In genomic region chr4:2827874-2828751, GRCh38 we compare ENCODE assay signal across 24 cellular contexts. TPM values are rescaled to one million over a fixed set of nuclear protein-coding genes. Genes with fewer than 3 reads are reported as not detected.
DNase-seq lines count a peak whose midpoint lies in the region; ATAC-seq and TF ChIP-seq lines count a peak whose summit lies in the region.
"Had no signal": no experiment of that assay in that cellular context is flagged by ENCODE, and none has a peak within 500 bp of the region (broad histone marks: within the 10 kb centered on the region; RNA-seq: fewer than 3 reads in every experiment).

No MANE protein-coding gene starts in this region.

- H3K4me1 ChIP-seq in heart right ventricle: peaks cover 0 to 17% (median 11%) of the 10 kb centered on the region in 9 donors
- H3K4me1 ChIP-seq in lower lobe of right lung: no peaks in the 10 kb centered on the region
- no peaks in the 10 kb centered on the region for H3K4me1 ChIP-seq in aorta (ENCODE audit: control insufficient read depth in 1 of 2, insufficient read depth in 2 of 2, low read length in 2 of 2)
- H3K4me1 ChIP-seq: adrenal gland, gastroesophageal sphincter, SJSA1 had no signal

- TF ChIP-seq CTCF in heart right ventricle (IDR thresholded peaks at IDR 0.05): no peak
- TF ChIP-seq CTCF in lower lobe of right lung (IDR thresholded peaks at IDR 0.05): no peak

- H3K27ac Mint-ChIP-seq in effector memory CD8-positive, alpha-beta T cell: peak overlapping the region; percentile 53 to 63
- H3K27ac Mint-ChIP-seq: T-helper 1 cell treated with Interleukin-12 subunit alpha and Interleukin-12 subunit beta and Interleukin-4 antibody, amounts not matched to agents 30 μg/mL and 1 μg/mL, for 36 hours had no signal

- peaks cover 15 to 17% of the 10 kb centered on the region in 2 donors for H3K4me1 Mint-ChIP-seq in effector memory CD8-positive, alpha-beta T cell (ENCODE audit: low read depth in 2 of 2)

- H3K4me3 ChIP-seq in heart right ventricle: no peak overlapping the region
- H3K4me3 ChIP-seq in lower lobe of right lung: no peak overlapping the region
- no peak overlapping the region for H3K4me3 ChIP-seq in aorta (ENCODE audit: low read length in 2 of 2)
- H3K4me3 ChIP-seq: adrenal gland, gastroesophageal sphincter, ovary, SJSA1 had no signal

- ATAC-seq in Right ventricle myocardium superior (ENCODE audit: poor library complexity): no peak
- no peak for ATAC-seq in heart right ventricle
- no peak for ATAC-seq in effector memory CD8-positive, alpha-beta T cell (replicated peaks)
- no peak for ATAC-seq in lower lobe of right lung
- no peak for ATAC-seq in aorta (ENCODE audit: low FRiP score)
- ATAC-seq in HG02623 (IDR thresholded peaks at IDR 0.05; ENCODE audit: unreplicated experiment): no peak
- ATAC-seq in HG03460 (IDR thresholded peaks at IDR 0.05; ENCODE audit: unreplicated experiment): no peak
- ATAC-seq: activated T-cell treated with anti-CD3 and anti-CD28 coated beads, Interleukin-2, amount 50 U/mL, for 4 hours; gastroesophageal sphincter; left colon had no signal

- no peaks in the 10 kb centered on the region for H3K9me3 Mint-ChIP-seq in effector memory CD8-positive, alpha-beta T cell
- H3K9me3 Mint-ChIP-seq: activated T-cell treated with anti-CD3 and anti-CD28 coated beads, Interleukin-2, amount 50 U/mL, for 4 hours; T-helper 1 cell treated with Interleukin-12 subunit alpha and Interleukin-12 subunit beta and Interleukin-4 antibody, amounts not matched to agents 30 μg/mL and 1 μg/mL, for 36 hours had no signal

- H3K36me3 Mint-ChIP-seq in effector memory CD8-positive, alpha-beta T cell (ENCODE audit: insufficient read depth): peaks cover 45% of the 10 kb centered on the region

- DNase-seq in Right ventricle myocardium superior (peak; percentile 36), heart right ventricle (no peak), lower lobe of right lung (peak; percentile 36), aorta (peak; percentile 36 to 73), NCI-H187 treated with DMSO at 0.1 percent for 48 hours (lab: John Stamatoyannopoulos, UW) (no peak)
- no peak for DNase-seq in effector memory CD8-positive, alpha-beta T cell
- DNase-seq: ACHN; activated CD4-positive, alpha-beta T cell treated with anti-CD3 and anti-CD28 coated beads, Interleukin-2, amount 50 U/mL, for 4 hours; activated T-cell treated with anti-CD3 and anti-CD28 coated beads, Interleukin-2, amount 50 U/mL, for 4 hours; caudate nucleus; GDM1; NCI-H146; NCI-H748 treated with DMSO at 0.1 percent for 48 hours; OCI-M1; stimulated activated CD4-positive, alpha-beta T cell treated with anti-CD3 and anti-CD28 coated beads, Interleukin-2, amount 100 ng/mL, for 48 hours had no signal

- H3K4me3 Mint-ChIP-seq in effector memory CD8-positive, alpha-beta T cell: no peak overlapping the region
- H3K4me3 Mint-ChIP-seq: activated T-cell treated with anti-CD3 and anti-CD28 coated beads, Interleukin-2, amount 50 U/mL, for 4 hours; T-helper 1 cell treated with Interleukin-12 subunit alpha and Interleukin-12 subunit beta and Interleukin-4 antibody, amounts not matched to agents 30 μg/mL and 1 μg/mL, for 36 hours had no signal

- H3K36me3 ChIP-seq in heart right ventricle (peaks cover 0 to 95% (median 21%) of the 10 kb centered on the region in 9 donors), lower lobe of right lung (peaks cover 94% of the 10 kb centered on the region), aorta (ENCODE audit: control insufficient read depth in 1 of 2, insufficient read depth in 2 of 2, low read length in 1 of 2) (no peaks in the 10 kb centered on the region)
- H3K36me3 ChIP-seq: ovary, SJSA1 had no signal

- H3K27ac ChIP-seq in heart right ventricle: no peak overlapping the region
- no peak overlapping the region for H3K27ac ChIP-seq in lower lobe of right lung
- no peak overlapping the region for H3K27ac ChIP-seq in aorta (ENCODE audit: low read depth in 1 of 2, low read length in 2 of 2)
- H3K27ac ChIP-seq: adrenal gland, C4-2B, gastroesophageal sphincter, ovary, SJSA1 had no signal

- no peaks in the 10 kb centered on the region for H3K27me3 Mint-ChIP-seq in effector memory CD8-positive, alpha-beta T cell

- no peaks in the 10 kb centered on the region for H3K9me3 ChIP-seq in heart right ventricle
- no peaks in the 10 kb centered on the region for H3K9me3 ChIP-seq in lower lobe of right lung
- H3K9me3 ChIP-seq in aorta (ENCODE audit: control insufficient read depth, low read length): no peaks in the 10 kb centered on the region
- H3K9me3 ChIP-seq: adrenal gland, gastroesophageal sphincter, ovary, SJSA1 had no signal

- H3K27me3 ChIP-seq in heart right ventricle (no peaks in the 10 kb centered on the region), lower lobe of right lung (ENCODE audit: low read depth) (no peaks in the 10 kb centered on the region), aorta (ENCODE audit: control insufficient read depth in 1 of 2, insufficient read depth in 2 of 2, low read length in 1 of 2) (no peaks in the 10 kb centered on the region)
- H3K27me3 ChIP-seq: adrenal gland, gastroesophageal sphincter, ovary, SJSA1 had no signal

- WGBS in heart right ventricle, 2 donors: 78 to 83% methylated on average over 23 of the region's 24 CpGs
- WGBS in aorta, 2 donors: 83 to 91% methylated on average over 22 to 24 of the region's 24 CpGs

- intact Hi-C loops in Right ventricle myocardium superior (cut with DNase I) (no loop called here), heart right ventricle (cut with DNase I) (no loop called here), lower lobe of right lung (cut with DNase I) (no loop called here), aorta (cut with DNase I) (no loop called here)

RNA-seq across cellular contexts. Expression of gene ADD1, which starts 15.5 kb away (rescaled TPM):
- total RNA-seq in Right ventricle myocardium superior (217 TPM), heart right ventricle (100 to 1,000 TPM; 188 to 289 (median 214) TPM), lower lobe of right lung (279 TPM), aorta (100 to 1,000 TPM; 305 to 351 TPM)
- polyA plus RNA-seq in heart right ventricle (100 to 1,000 TPM; 163 to 448 TPM), aorta (100 to 1,000 TPM in 1 of 2 donors, 10 to 100 TPM in 1; 98.3 to 263 TPM)

RNA-seq across cellular contexts. Expression of gene SH3BP2, which starts 35.2 kb away (rescaled TPM):
- total RNA-seq in Right ventricle myocardium superior: 24.9 TPM
- total RNA-seq in heart right ventricle: 10 to 100 TPM; 10.4 to 36.9 (median 16.4) TPM
- polyA plus RNA-seq in heart right ventricle: 10 to 100 TPM; 12.3 to 47.7 TPM
- total RNA-seq in lower lobe of right lung: 102 TPM
- total RNA-seq in aorta: 10 to 100 TPM; 47.8 to 75.4 TPM
- 10 to 100 TPM in 1 of 2 donors, 1 to 10 TPM in 1; 6.2 to 13.8 TPM for polyA plus RNA-seq in aorta

Comparison
In these comparisons a context has a peak if more than half of its experiments do, and no peak if none do; other contexts are left out.
1. DNase-seq: peak in Right ventricle myocardium superior (single experiment), lower lobe of right lung (single experiment) and aorta (2 of 2); none in heart right ventricle (0 of 2), effector memory CD8-positive, alpha-beta T cell (0 of 3) and NCI-H187 treated with DMSO at 0.1 percent for 48 hours (single experiment).